Comparison of ENCODE assay signal across 12 cellular contexts in genomic region chr13:98475521-98475920, GRCh38.
DNase-seq lines count a peak whose midpoint lies in the region; ATAC-seq, FAIRE-seq and TF ChIP-seq lines count a peak whose summit lies in the region.
"Had no signal": no experiment of that assay in that cellular context is flagged by ENCODE, and none has a peak within 500 bp of the region (broad histone marks: within the 10 kb centered on the region; RNA-seq: fewer than 3 reads in every experiment).

No MANE protein-coding gene starts in this region.

- no peaks in the 10 kb centered on the region for H4K20me1 ChIP-seq in astrocyte (ENCODE audit: insufficient read depth, low read length)

- H3K79me2 ChIP-seq in ACC112 (ENCODE audit: control insufficient read depth, insufficient read depth, low read length, unreplicated experiment) (peaks cover 41% of the 10 kb centered on the region), astrocyte (ENCODE audit: insufficient read depth, low read length) (peaks cover 61% of the 10 kb centered on the region)

- H2AFZ ChIP-seq in ACC112 (ENCODE audit: low read length, unreplicated experiment) (no peak overlapping the region), astrocyte (ENCODE audit: low read depth, low read length) (no peak overlapping the region)

- no peak overlapping the region for H3K4me3 Mint-ChIP-seq in astrocyte (ENCODE audit: unreplicated experiment)
- H3K4me3 Mint-ChIP-seq in naive thymus-derived CD4-positive, alpha-beta T cell = no peak overlapping the region

- TF ChIP-seq CTCF in astrocyte (IDR thresholded peaks at IDR 0.05; ENCODE audit: insufficient read depth, low read depth, low read length) (no peak), right lobe of liver (IDR thresholded peaks at IDR 0.05) (no peak)

- no peaks in the 10 kb centered on the region for H3K27me3 Mint-ChIP-seq in astrocyte (ENCODE audit: low read depth, unreplicated experiment)
- no peaks in the 10 kb centered on the region for H3K27me3 Mint-ChIP-seq in naive thymus-derived CD4-positive, alpha-beta T cell

- no peak for TF ChIP-seq POLR2A in right lobe of liver (IDR thresholded peaks at IDR 0.05)

- H3K9ac ChIP-seq in astrocyte (ENCODE audit: low read length) = peak overlapping the region; percentile 11

- no peaks in the 10 kb centered on the region for H3K9me3 Mint-ChIP-seq in astrocyte (ENCODE audit: unreplicated experiment)
- no peaks in the 10 kb centered on the region for H3K9me3 Mint-ChIP-seq in naive thymus-derived CD4-positive, alpha-beta T cell

- peaks cover 45% of the 10 kb centered on the region for H3K4me1 Mint-ChIP-seq in astrocyte (ENCODE audit: low read depth, unreplicated experiment)
- peaks cover 49 to 73% (median 64%) of the 10 kb centered on the region in 7 donors for H3K4me1 Mint-ChIP-seq in naive thymus-derived CD4-positive, alpha-beta T cell

- intact Hi-C loops in right lobe of liver (cut with DNase I) = no loop called here
- intact Hi-C loops in naive thymus-derived CD4-positive, alpha-beta T cell (cut with micrococcal nuclease) = loop anchor here in 1 of 2 donors (10.0 kb wide), 1 partner anchor 501 kb away; no protein-coding TSS in a partner anchor

- H3K27ac ChIP-seq in ACC112 (ENCODE audit: low read depth, low read length) (peak overlapping the region; percentile 93), astrocyte (ENCODE audit: low read depth, low read length) (peak overlapping the region; percentile 59), right lobe of liver (peak overlapping the region; percentile 22 to 81 (median 77))
- H3K27ac ChIP-seq in naive thymus-derived CD4-positive, alpha-beta T cell (ENCODE audit: low read depth, low read length) = no peak overlapping the region
- H3K27ac ChIP-seq: C4-2B, suprapubic skin had no signal

- POLR2A ChIA-PET in naive thymus-derived CD4-positive, alpha-beta T cell (lab: Charles Lee) = interaction anchor here (0.8 to 1.7 kb wide), 5 partner anchors 9 to 102 kb away, joined by 3 to 5 read pairs (median 3); partner anchors contain the start of gene STK24

- H3K4me1 ChIP-seq in ACC112 (ENCODE audit: control insufficient read depth, insufficient read depth, low read length, unreplicated experiment) (peaks cover 32% of the 10 kb centered on the region), astrocyte (ENCODE audit: insufficient read depth, low read length) (peaks cover 36% of the 10 kb centered on the region), right lobe of liver (peaks cover 0 to 64% (median 23%) of the 10 kb centered on the region in 4 donors)
- peaks cover 29 to 36% of the 10 kb centered on the region in 2 donors for H3K4me1 ChIP-seq in naive thymus-derived CD4-positive, alpha-beta T cell (ENCODE audit: control insufficient read depth in 2 of 2, insufficient read depth in 2 of 2, low read length in 2 of 2)

- H3K4me2 ChIP-seq in astrocyte (ENCODE audit: low read length) = peak overlapping the region; percentile 26

- 41% methylated on average over 12 of the region's 13 CpGs for WGBS in right lobe of liver (ENCODE audit: insufficient coverage, low coverage, low lambda C conversion rate, missing lambda C conversion rate)

- H3K36me3 ChIP-seq in ACC112 (ENCODE audit: insufficient read depth, low read length) = peaks cover 18% of the 10 kb centered on the region
- H3K36me3 ChIP-seq in H7 (replicated peaks; ENCODE audit: control insufficient read depth, insufficient read depth, low read length) = peaks cover 12% of the 10 kb centered on the region
- peaks cover 9% of the 10 kb centered on the region for H3K36me3 ChIP-seq in astrocyte (ENCODE audit: insufficient read depth, low read length)
- peaks cover 0 to 7% (median 0%) of the 10 kb centered on the region in 4 donors for H3K36me3 ChIP-seq in right lobe of liver
- peaks cover 0 to 40% (median 6%) of the 10 kb centered on the region in 3 experiments for H3K36me3 ChIP-seq in naive thymus-derived CD4-positive, alpha-beta T cell (ENCODE audit: control insufficient read depth in 2 of 3, insufficient read depth in 3 of 3, low read length in 3 of 3)

- H3K27me3 ChIP-seq in ACC112 (ENCODE audit: insufficient read depth, low read length) (no peaks in the 10 kb centered on the region), H7 (ENCODE audit: control insufficient read depth, insufficient read depth, low read length) (no peaks in the 10 kb centered on the region), astrocyte (ENCODE audit: insufficient read depth, low read length) (no peaks in the 10 kb centered on the region), right lobe of liver (no peaks in the 10 kb centered on the region)
- H3K27me3 ChIP-seq in naive thymus-derived CD4-positive, alpha-beta T cell (ENCODE audit: control insufficient read depth in 2 of 2, insufficient read depth in 2 of 2, low read length in 2 of 2) = no peaks in the 10 kb centered on the region
- H3K27me3 ChIP-seq: ascending aorta, suprapubic skin had no signal

- H3K36me3 Mint-ChIP-seq in astrocyte (ENCODE audit: low read depth, unreplicated experiment) = peaks cover 24% of the 10 kb centered on the region
- H3K36me3 Mint-ChIP-seq in naive thymus-derived CD4-positive, alpha-beta T cell = peaks cover 8 to 47% (median 33%) of the 10 kb centered on the region in 5 donors

- ATAC-seq in right lobe of liver (peak in 3 of 4 donors; percentile 2 to 20 (median 10)), HG02938 (IDR thresholded peaks at IDR 0.05; ENCODE audit: unreplicated experiment) (no peak)
- no peak for ATAC-seq in naive thymus-derived CD4-positive, alpha-beta T cell

- peak; percentile 98 for DNase-seq in H7
- no peak for DNase-seq in astrocyte (ENCODE audit: low read depth)
- DNase-seq in right lobe of liver = no peak
- DNase-seq in OCI-M1 (lab: John Stamatoyannopoulos, UW) = no peak
- DNase-seq in naive thymus-derived CD4-positive, alpha-beta T cell = no peak
- DNase-seq in AG08396 (ENCODE audit: low spot score) = no peak
- DNase-seq: NCI-H1092 had no signal

- CTCF ChIA-PET in naive thymus-derived CD4-positive, alpha-beta T cell (lab: Charles Lee) = interaction anchor here (1.2 kb wide), 1 partner anchor 179 kb away, joined by 4 read pairs; no protein-coding TSS in a partner anchor

- H3K4me3 ChIP-seq in ACC112 (ENCODE audit: low read depth, low read length) (no peak overlapping the region), H7 (ENCODE audit: insufficient read depth, low read depth, low read length) (no peak overlapping the region), astrocyte (ENCODE audit: insufficient read depth, low read depth, low read length) (no peak overlapping the region), right lobe of liver (no peak overlapping the region)
- H3K4me3 ChIP-seq in naive thymus-derived CD4-positive, alpha-beta T cell (ENCODE audit: low read length) = no peak overlapping the region
- H3K4me3 ChIP-seq: ascending aorta, suprapubic skin had no signal

- H3K9me3 ChIP-seq in astrocyte (ENCODE audit: insufficient read depth, low read depth, low read length) (no peaks in the 10 kb centered on the region), right lobe of liver (no peaks in the 10 kb centered on the region)
- H3K9me3 ChIP-seq in naive thymus-derived CD4-positive, alpha-beta T cell (ENCODE audit: control insufficient read depth in 2 of 3, low read length in 3 of 3) = no peaks in the 10 kb centered on the region
- H3K9me3 ChIP-seq: ascending aorta, suprapubic skin had no signal

- no peak for FAIRE-seq in astrocyte (lab: Jason Lieb, UNC)

- peak overlapping the region; percentile 81 for H3K27ac Mint-ChIP-seq in astrocyte (ENCODE audit: unreplicated experiment)
- H3K27ac Mint-ChIP-seq in naive thymus-derived CD4-positive, alpha-beta T cell = peak overlapping the region in 4 of 9 donors; percentile 17 to 81 (median 27)

Comparison
In these comparisons a context has a peak if more than half of its experiments do, and no peak if none do; other contexts are left out.
1. ATAC-seq: peak in right lobe of liver (3 of 4); none in HG02938 (single experiment) and naive thymus-derived CD4-positive, alpha-beta T cell (single experiment).